17 cellular contexts compared by ENCODE assay signal in genomic region chr9:86990276-86990675, GRCh38. TPM values are rescaled to one million over a fixed set of nuclear protein-coding genes. Genes with fewer than 3 reads are reported as not detected.
DNase-seq lines count a peak whose midpoint lies in the region; ATAC-seq, FAIRE-seq and TF ChIP-seq lines count a peak whose summit lies in the region.
"Had no signal": no experiment of that assay in that cellular context is flagged by ENCODE, and none has a peak within 500 bp of the region (broad histone marks: within the 10 kb centered on the region; RNA-seq: fewer than 3 reads in every experiment).

No MANE protein-coding gene starts in this region.

- TF ChIP-seq POLR2A in HepG2 (IDR thresholded peaks at IDR 0.05; ENCODE audit: insufficient read depth in 1 of 2, low read depth in 2 of 2, low read length in 2 of 2) = no peak
- TF ChIP-seq POLR2A in right lobe of liver (IDR thresholded peaks at IDR 0.05) = no peak
- TF ChIP-seq POLR2A in thyroid gland (IDR thresholded peaks at IDR 0.05) = no peak

- no peaks in the 10 kb centered on the region for H3K4me1 ChIP-seq in HepG2 (ENCODE audit: insufficient read depth, low read length)
- no peaks in the 10 kb centered on the region for H3K4me1 ChIP-seq in right lobe of liver
- H3K4me1 ChIP-seq in thyroid gland = peaks cover 10 to 14% of the 10 kb centered on the region in 2 donors

- no peak overlapping the region for H3K4me2 ChIP-seq in HepG2 (ENCODE audit: low read depth, low read length)
- H3K4me2 ChIP-seq: KMS-11 had no signal

- H3K9ac ChIP-seq in HepG2 (ENCODE audit: insufficient read depth, low read depth, low read length) = no peak overlapping the region
- H3K9ac ChIP-seq: KMS-11 had no signal

- in situ Hi-C loops in HepG2 (cut with HindIII; ENCODE audit: extremely low pct_ligation_motif_present, low pct_unique_long_range_greater_than_20kb) = no loop called here

- H3K27me3 ChIP-seq in HepG2 (ENCODE audit: control insufficient read depth in 1 of 2, insufficient read depth in 2 of 2, low read length in 2 of 2) (no peaks in the 10 kb centered on the region), right lobe of liver (no peaks in the 10 kb centered on the region), thyroid gland (no peaks in the 10 kb centered on the region)
- H3K27me3 ChIP-seq: MG63, SJCRH30 had no signal

- WGBS in HepG2 (ENCODE audit: low lambda C conversion rate) = 2% methylated on average over 3 of the region's 3 CpGs
- 64% methylated on average over 3 of the region's 3 CpGs for WGBS in right lobe of liver (ENCODE audit: insufficient coverage, low coverage, low lambda C conversion rate, missing lambda C conversion rate)
- WGBS in thyroid gland, 2 donors = 95% methylated on average over 3 of the region's 3 CpGs

- no peaks in the 10 kb centered on the region for H3K36me3 ChIP-seq in HepG2 (replicated peaks in 1 of 2; ENCODE audit: control insufficient read depth in 1 of 2, insufficient read depth in 2 of 2, low read length in 2 of 2)
- H3K36me3 ChIP-seq in right lobe of liver = no peaks in the 10 kb centered on the region
- H3K36me3 ChIP-seq in thyroid gland = no peaks in the 10 kb centered on the region
- H3K36me3 ChIP-seq: MG63, SJCRH30 had no signal

- TF ChIP-seq CTCF in HepG2 (CRISPR knock-in tag; IDR thresholded peaks at IDR 0.05) = no peak
- no peak for TF ChIP-seq CTCF in right lobe of liver (IDR thresholded peaks at IDR 0.05)
- TF ChIP-seq CTCF in fibroblast of pulmonary artery (IDR thresholded peaks at IDR 0.05; ENCODE audit: low read length, missing control alignments) = no peak
- no peak for TF ChIP-seq CTCF in thyroid gland (IDR thresholded peaks at IDR 0.05)

- H2AFZ ChIP-seq in HepG2 (ENCODE audit: low read length) = no peak overlapping the region

- no peaks in the 10 kb centered on the region for H3K79me2 ChIP-seq in HepG2 (ENCODE audit: insufficient read depth, low read length)

- DNase-seq in HepG2 (ENCODE audit: low spot score) = no peak
- DNase-seq in right lobe of liver = no peak
- peak; percentile 81 for DNase-seq in amniotic epithelial cell (ENCODE audit: low read depth)
- DNase-seq in fibroblast of pulmonary artery (ENCODE audit: low read depth) = peak; percentile 87
- no peak for DNase-seq in HuH-7 (ENCODE audit: low spot score)
- DNase-seq in thyroid gland = no peak
- no peak for DNase-seq in stimulated activated CD4-positive, alpha-beta T cell treated with anti-CD3 and anti-CD28 coated beads, Interleukin-12 subunit alpha, Interleukin-12 subunit beta, amount 100 ng/mL, for 4 hours
- DNase-seq: C1 segment of cervical spinal cord; DND-41; MG63; NCI-H1417; NCI-H2029; NCI-H2171; NCI-H446; NK-92 treated with Interleukin-12 subunit alpha and Interleukin-12 subunit beta, amount 100 ng/mL, for 24 hours; SJCRH30 had no signal

- FAIRE-seq in HepG2 (lab: Jason Lieb, UNC) = no peak

- no peaks in the 10 kb centered on the region for H4K20me1 ChIP-seq in HepG2 (ENCODE audit: insufficient read depth, low read length)

- TF ChIP-seq EP300 in HepG2 (IDR thresholded peaks at IDR 0.05; ENCODE audit: low read depth in 2 of 2, low read length in 2 of 2) (no peak), HepG2 (CRISPR knock-in tag; IDR thresholded peaks at IDR 0.05; ENCODE audit: borderline replicate concordance) (no peak)

- H3K9me3 ChIP-seq in HepG2 (ENCODE audit: low read length) (no peaks in the 10 kb centered on the region), right lobe of liver (no peaks in the 10 kb centered on the region), thyroid gland (no peaks in the 10 kb centered on the region)
- H3K9me3 ChIP-seq: MG63, SJCRH30 had no signal

- H3K4me3 ChIP-seq in HepG2 (replicated peaks in 1 of 3; ENCODE audit: insufficient read depth in 1 of 3, low read depth in 2 of 3, low read length in 3 of 3) (no peak overlapping the region), right lobe of liver (no peak overlapping the region), fibroblast of pulmonary artery (replicated peaks; ENCODE audit: low read depth, low read length) (no peak overlapping the region), thyroid gland (replicated peaks in 1 of 3) (no peak overlapping the region)
- H3K4me3 ChIP-seq: MG63, SJCRH30 had no signal

- intact Hi-C loops in HepG2 (cut with micrococcal nuclease; ENCODE audit: unreplicated experiment) (no loop called here), right lobe of liver (cut with DNase I) (no loop called here), thyroid gland (cut with DNase I) (no loop called here)

- CTCF ChIA-PET in HepG2 (lab: Yijun Ruan, JAX; ENCODE audit: low intra/inter-chr PET ratio, low total read pairs) = no interaction called here

- H3K27ac ChIP-seq in HepG2 (ENCODE audit: extremely low read length, insufficient read depth, low read length) (no peak overlapping the region), right lobe of liver (no peak overlapping the region), thyroid gland (no peak overlapping the region)
- H3K27ac ChIP-seq: KMS-11, SJCRH30 had no signal

- no TSS peak for BruUV-seq in HepG2 (replicated peaks; lab: Mats Ljungman, UMichigan)

- POLR2A ChIA-PET in HepG2 (lab: Yijun Ruan, JAX) = no interaction called here

- no peak for ATAC-seq in HepG2
- ATAC-seq in right lobe of liver = no peak

- TF ChIP-seq RAD21 in HepG2 (CRISPR knock-in tag; IDR thresholded peaks at IDR 0.05) = no peak

TF ChIP-seq in HepG2, 621 proteins besides CTCF, POLR2A, EP300 and RAD21:
- TF ChIP-seq ZNF569 (CRISPR knock-in tag; IDR thresholded peaks at IDR 0.05; ENCODE audit: borderline replicate concordance) = no peak
- TF ChIP-seq ZNF441 (CRISPR knock-in tag; IDR thresholded peaks at IDR 0.05; ENCODE audit: borderline replicate concordance) = no peak
- peak; percentile 42; the same call in 1 of the 2 replicates for TF ChIP-seq CEBPB (IDR thresholded peaks at IDR 0.05; ENCODE audit: borderline replicate concordance, low read depth, low read length)
- no peak for TF ChIP-seq ZNF547 (CRISPR knock-in tag; IDR thresholded peaks at IDR 0.05)
- no peak for TF ChIP-seq YY1 (IDR thresholded peaks at IDR 0.05; ENCODE audit: insufficient read depth, insufficient replicate concordance, low read depth, low read length)

RNA-seq across cellular contexts. Expression of gene GAS1, which starts 43.0 kb away (rescaled TPM):
- not detected in 2 replicates for total RNA-seq in HepG2 (2016; rRNA removed; fragmentation: Illumina TruSeq; extraction: Trizol)
- total RNA-seq in HepG2 (2016; cell fraction: cytosol; rRNA removed; fragmentation: Illumina TruSeq; extraction: Trizol; ENCODE audit: low read depth) = not detected in 2 replicates
- total RNA-seq in HepG2 (2016; cell fraction: insoluble cytoplasmic fraction; rRNA removed; fragmentation: Illumina TruSeq; extraction: Trizol) = not detected in 2 replicates
- total RNA-seq in HepG2 (2016; cell fraction: membrane; rRNA removed; fragmentation: Illumina TruSeq; extraction: Trizol) = not detected in 2 replicates
- total RNA-seq in HepG2 (2016; cell fraction: nucleus; rRNA removed; fragmentation: Illumina TruSeq; extraction: Trizol) = not detected in 2 replicates
- not detected in 2 replicates for polyA plus RNA-seq in HepG2 (2011; rRNA removed)
- polyA plus RNA-seq in HepG2 (2011; cell fraction: cytosol; rRNA removed) = not detected in 2 replicates
- polyA plus RNA-seq in HepG2 (2011; cell fraction: nucleus; rRNA removed) = not detected in 2 replicates
- not detected in 2 replicates for polyA plus RNA-seq in HepG2 (2012)
- not detected in 2 replicates for polyA plus RNA-seq in HepG2 (2016; cell fraction: cytosol; fragmentation: Illumina TruSeq; extraction: Trizol; ENCODE audit: low read depth)
- polyA plus RNA-seq in HepG2 (2016; cell fraction: insoluble cytoplasmic fraction; fragmentation: Illumina TruSeq; extraction: Trizol; ENCODE audit: low read depth) = not detected in 2 replicates
- polyA plus RNA-seq in HepG2 (2016; cell fraction: membrane; fragmentation: Illumina TruSeq; extraction: Trizol; ENCODE audit: low read depth) = not detected in 2 replicates
- not detected in 2 replicates for polyA plus RNA-seq in HepG2 (2016; cell fraction: nucleus; fragmentation: Illumina TruSeq; extraction: Trizol; ENCODE audit: insufficient read depth, low read depth)
- 28.1 TPM in 1 of 2 replicates, not detected in the other for polyA minus RNA-seq in HepG2 (2011; rRNA and poly(A)+ RNA removed; ENCODE audit: low replicate concordance)
- polyA minus RNA-seq in HepG2 (2011; cell fraction: cytosol; rRNA and poly(A)+ RNA removed) = 0.30 and 0.88 TPM in 2 replicates
- 0.13 TPM in 1 of 2 replicates, not detected in the other for polyA minus RNA-seq in HepG2 (2011; cell fraction: nucleus; rRNA and poly(A)+ RNA removed)
- total RNA-seq in right lobe of liver = 1 to 10 TPM in 5 of 6 experiments, under 1 TPM in 1; 0.93 to 3.7 (median 2.4) TPM
- 10 to 100 TPM; 17.1 to 88.6 (median 35.3) TPM for total RNA-seq in thyroid gland

Comparison
In these comparisons a context has a peak if more than half of its experiments do, and no peak if none do; other contexts are left out.
1. DNase-seq: peak in amniotic epithelial cell (single experiment) and fibroblast of pulmonary artery (single experiment); none in HepG2 (single experiment), right lobe of liver (0 of 3), HuH-7 (single experiment), thyroid gland (0 of 2) and stimulated activated CD4-positive, alpha-beta T cell treated with anti-CD3 and anti-CD28 coated beads, Interleukin-12 subunit alpha, Interleukin-12 subunit beta, amount 100 ng/mL, for 4 hours (single experiment).